Comparison of ENCODE assay signal across 8 cellular contexts in genomic region chr3:27659279-27660021, GRCh38.
A peak's percentile ranks its signal among the peaks of the same experiment; 100 is the strongest.
DNase-seq lines count a peak whose midpoint lies in the region; ATAC-seq, FAIRE-seq and TF ChIP-seq lines count a peak whose summit lies in the region.

No MANE protein-coding gene starts in this region.

- H3K36me3 ChIP-seq in right atrium auricular region: no peaks in the 10 kb centered on the region

- H3K4me1 ChIP-seq in right atrium auricular region: no peaks in the 10 kb centered on the region

- no peak for FAIRE-seq in D721Med (lab: Jason Lieb, UNC)

- H3K4me3 ChIP-seq in right atrium auricular region: no peak overlapping the region

- DNase-seq in D721Med (ENCODE audit: insufficient read length, low spot score) (no peak), RKO (ENCODE audit: low spot score) (peak; percentile 55), right atrium auricular region (ENCODE audit: low spot score) (no peak), NCI-H128 (lab: John Stamatoyannopoulos, UW; ENCODE audit: unreplicated experiment) (no peak)
- DNase-seq in activated naive CD4-positive, alpha-beta T cell treated with anti-CD3 and anti-CD28 coated beads, Interleukin-2, amount 50 U/mL, for 72 hours (ENCODE audit: low spot score in 2 of 2): peak in 1 of 2 donors; percentile 40
- peak; percentile 28 for DNase-seq in stimulated activated CD4-positive, alpha-beta T cell treated with anti-CD3 and anti-CD28 coated beads, Interleukin-1b, Interleukin-23, amount 100 ng/mL, for 48 hours

- H3K9me3 Mint-ChIP-seq in activated naive CD4-positive, alpha-beta T cell treated with anti-CD3 and anti-CD28 coated beads, Interleukin-2, amount 50 U/mL, for 72 hours: peaks cover 0 to 8% of the 10 kb centered on the region in 2 donors

- no peaks in the 10 kb centered on the region for H3K9me3 ChIP-seq in right atrium auricular region

- ATAC-seq in GM19351 (IDR thresholded peaks at IDR 0.05; ENCODE audit: unreplicated experiment) (peak; percentile 79), HG03432 (IDR thresholded peaks at IDR 0.05; ENCODE audit: unreplicated experiment) (peak; percentile 84)
- ATAC-seq in activated naive CD4-positive, alpha-beta T cell treated with anti-CD3 and anti-CD28 coated beads, Interleukin-2, amount 50 U/mL, for 72 hours: peak; percentile 47 to 56

- H3K27ac Mint-ChIP-seq in activated naive CD4-positive, alpha-beta T cell treated with anti-CD3 and anti-CD28 coated beads, Interleukin-2, amount 50 U/mL, for 72 hours: no peak overlapping the region

- H3K36me3 Mint-ChIP-seq in activated naive CD4-positive, alpha-beta T cell treated with anti-CD3 and anti-CD28 coated beads, Interleukin-2, amount 50 U/mL, for 72 hours: no peaks in the 10 kb centered on the region

- H3K27me3 ChIP-seq in right atrium auricular region: no peaks in the 10 kb centered on the region

- TF ChIP-seq CTCF in D721Med (IDR thresholded peaks at IDR 0.05; ENCODE audit: insufficient read depth, missing control alignments): peak; percentile 63
- peak; percentile 64 to 85 for TF ChIP-seq CTCF in right atrium auricular region (IDR thresholded peaks at IDR 0.05)

- no peak overlapping the region for H3K27ac ChIP-seq in right atrium auricular region

Comparison
In these comparisons a context has a peak if more than half of its experiments do, and no peak if none do; other contexts are left out.
1. DNase-seq: peak in RKO (single experiment) and stimulated activated CD4-positive, alpha-beta T cell treated with anti-CD3 and anti-CD28 coated beads, Interleukin-1b, Interleukin-23, amount 100 ng/mL, for 48 hours (single experiment); none in D721Med (single experiment), right atrium auricular region (single experiment) and NCI-H128 (single experiment).
2. Peak in every context shown above with its lines, with median percentiles within 50 percentile points of each other: ATAC-seq.